1 cellular context compared by ENCODE assay signal in genomic region chr12:69071091-69071370, GRCh38.
TF ChIP-seq lines count a peak whose summit lies in the region.

No MANE protein-coding gene starts in this region.

TF ChIP-seq in IMR-90, 13 proteins besides CTCF, POLR2A, EP300 and RAD21:
- TF ChIP-seq RFX5 (IDR thresholded peaks at IDR 0.05; ENCODE audit: low read depth, low read length) = no peak
- TF ChIP-seq NFE2L2 (IDR thresholded peaks at IDR 0.05; ENCODE audit: low read depth, low read length) = no peak
- no peak for TF ChIP-seq BHLHE40 (IDR thresholded peaks at IDR 0.05; ENCODE audit: low read depth, low read length)
- no peak for TF ChIP-seq MXI1 (IDR thresholded peaks at IDR 0.05; ENCODE audit: borderline replicate concordance, low read depth, low read length)
- TF ChIP-seq CHD1 (IDR thresholded peaks at IDR 0.05; ENCODE audit: low read depth, low read length) = no peak
- TF ChIP-seq SMC3 (IDR thresholded peaks at IDR 0.05; ENCODE audit: low read depth, low read length) = no peak
- no peak for TF ChIP-seq FOS (IDR thresholded peaks at IDR 0.05; ENCODE audit: low read depth, low read length)
- no peak for TF ChIP-seq MAZ (IDR thresholded peaks at IDR 0.05; ENCODE audit: borderline replicate concordance, low read depth, low read length)
- no peak for TF ChIP-seq MAFK (IDR thresholded peaks at IDR 0.05; ENCODE audit: low read depth, low read length)
- no peak for TF ChIP-seq CEBPB (IDR thresholded peaks at IDR 0.05; ENCODE audit: low read depth, low read length)
- TF ChIP-seq RCOR1 (IDR thresholded peaks at IDR 0.05; ENCODE audit: insufficient replicate concordance, low read length) = no peak
